In the genomic region with DNA sequence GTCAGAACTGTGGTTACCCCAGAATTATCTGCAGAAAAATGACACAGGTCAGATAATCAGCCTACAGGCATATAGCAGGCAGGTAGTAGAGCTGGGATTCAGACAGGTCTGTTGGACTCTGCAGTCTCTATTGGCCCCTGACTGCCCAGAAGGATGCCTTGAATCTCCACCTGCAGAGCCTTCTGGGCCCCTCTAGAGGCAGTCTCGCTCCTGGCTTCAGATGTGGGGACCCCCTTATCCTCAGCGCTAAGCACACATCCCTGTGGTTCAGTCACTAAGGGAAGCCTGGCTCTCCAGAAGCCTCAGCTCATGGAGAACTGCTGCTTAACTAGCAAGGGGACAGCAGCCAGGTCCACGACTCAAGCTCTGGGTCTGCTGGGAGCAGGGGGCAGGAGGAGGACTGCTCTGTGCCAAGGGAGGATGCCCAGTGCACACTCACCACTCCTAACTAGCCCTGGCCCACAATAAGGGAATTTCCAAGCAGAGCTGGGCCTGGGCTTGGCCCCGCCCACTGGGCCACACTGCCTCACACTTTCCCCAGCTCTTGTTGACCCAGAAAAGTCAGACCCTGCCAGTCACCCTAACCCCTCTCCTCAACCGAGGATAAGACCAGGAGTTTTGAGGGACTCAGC, we compare ENCODE assay signal across 9 cellular contexts. TPM values are rescaled to one million over a fixed set of nuclear protein-coding genes. Genes with fewer than 3 reads are reported as not detected.
A peak's percentile ranks its signal among the peaks of the same experiment; 100 is the strongest.
DNase-seq lines count a peak whose midpoint lies in the region; ATAC-seq lines count a peak whose summit lies in the region.
"Had no signal": no experiment of that assay in that cellular context is flagged by ENCODE, and none has a peak within 500 bp of the region (broad histone marks: within the 10 kb centered on the region; RNA-seq: fewer than 3 reads in every experiment).

No MANE protein-coding gene starts in this region.

- peaks cover 40% of the 10 kb centered on the region for H3K4me1 Mint-ChIP-seq in activated naive CD8-positive, alpha-beta T cell treated with anti-CD3 and anti-CD28 coated beads, Interleukin-2, amount 50 U/mL, for 24 hours
- H3K4me1 Mint-ChIP-seq in naive thymus-derived CD4-positive, alpha-beta T cell: peaks cover 35 to 55% (median 51%) of the 10 kb centered on the region in 7 donors

- peaks cover 34 to 100% (median 86%) of the 10 kb centered on the region in 10 experiments for H3K4me1 ChIP-seq in BLaER1 treated with 17β-estradiol and CSF1 and Interleukin-3, amounts not matched to agents 10 nM and 100 nM
- peaks cover 24 to 25% of the 10 kb centered on the region in 2 donors for H3K4me1 ChIP-seq in naive thymus-derived CD4-positive, alpha-beta T cell (ENCODE audit: control insufficient read depth in 2 of 2, insufficient read depth in 2 of 2, low read length in 2 of 2)

- H3K27me3 ChIP-seq in BLaER1 treated with 17β-estradiol and CSF1 and Interleukin-3, amounts not matched to agents 10 nM and 100 nM: no peaks in the 10 kb centered on the region
- H3K27me3 ChIP-seq in H7 (ENCODE audit: control insufficient read depth, insufficient read depth, low read length): no peaks in the 10 kb centered on the region
- H3K27me3 ChIP-seq in naive thymus-derived CD4-positive, alpha-beta T cell (ENCODE audit: control insufficient read depth in 2 of 2, insufficient read depth in 2 of 2, low read length in 2 of 2): no peaks in the 10 kb centered on the region

- H3K9me3 Mint-ChIP-seq in activated naive CD8-positive, alpha-beta T cell treated with anti-CD3 and anti-CD28 coated beads, Interleukin-2, amount 50 U/mL, for 24 hours: no peaks in the 10 kb centered on the region
- H3K9me3 Mint-ChIP-seq in naive thymus-derived CD4-positive, alpha-beta T cell: peaks cover 0 to 2% (median 0%) of the 10 kb centered on the region in 11 donors
- H3K9me3 Mint-ChIP-seq: naive B cell had no signal

- peak overlapping the region; percentile 15 to 97 (median 87); a peak in 16 of 22 replicates for H3K4me2 ChIP-seq in BLaER1 treated with 17β-estradiol and CSF1 and Interleukin-3, amounts not matched to agents 10 nM and 100 nM

- peaks cover 0 to 48% (median 25%) of the 10 kb centered on the region in 11 experiments; a peak in 12 of 22 replicates for H4K20me1 ChIP-seq in BLaER1 treated with 17β-estradiol and CSF1 and Interleukin-3, amounts not matched to agents 10 nM and 100 nM

- DNase-seq in H7: peak; percentile 84
- DNase-seq in activated naive CD8-positive, alpha-beta T cell treated with anti-CD3 and anti-CD28 coated beads, Interleukin-2, amount 50 U/mL, for 24 hours: peak; percentile 39
- DNase-seq in naive thymus-derived CD4-positive, alpha-beta T cell: no peak
- no peak for DNase-seq in DMS153 treated with DMSO at 0.1 percent for 48 hours (lab: John Stamatoyannopoulos, UW; ENCODE audit: unreplicated experiment)
- no peak for DNase-seq in HCEC 1CT
- DNase-seq: naive B cell had no signal

- H3K4me3 Mint-ChIP-seq in activated naive CD8-positive, alpha-beta T cell treated with anti-CD3 and anti-CD28 coated beads, Interleukin-2, amount 50 U/mL, for 24 hours: peak overlapping the region; percentile 83
- H3K4me3 Mint-ChIP-seq in naive thymus-derived CD4-positive, alpha-beta T cell: peak overlapping the region in 8 of 10 donors; percentile 9 to 95 (median 84)

- H3K27me3 Mint-ChIP-seq in activated naive CD8-positive, alpha-beta T cell treated with anti-CD3 and anti-CD28 coated beads, Interleukin-2, amount 50 U/mL, for 24 hours: no peaks in the 10 kb centered on the region
- H3K27me3 Mint-ChIP-seq in naive thymus-derived CD4-positive, alpha-beta T cell: no peaks in the 10 kb centered on the region
- H3K27me3 Mint-ChIP-seq: naive B cell had no signal

- no peak overlapping the region for H3K4me3 ChIP-seq in BLaER1 treated with 17β-estradiol and CSF1 and Interleukin-3, amounts not matched to agents 10 nM and 100 nM
- H3K4me3 ChIP-seq in H7 (ENCODE audit: insufficient read depth, low read depth, low read length): no peak overlapping the region
- peak overlapping the region; percentile 64 for H3K4me3 ChIP-seq in naive thymus-derived CD4-positive, alpha-beta T cell (ENCODE audit: low read length)

- ATAC-seq in activated naive CD8-positive, alpha-beta T cell treated with anti-CD3 and anti-CD28 coated beads, Interleukin-2, amount 50 U/mL, for 24 hours: peak; percentile 51
- peak; percentile 47 for ATAC-seq in naive thymus-derived CD4-positive, alpha-beta T cell
- ATAC-seq in GM18870 (IDR thresholded peaks at IDR 0.05; ENCODE audit: unreplicated experiment) (no peak), HG03354 (IDR thresholded peaks at IDR 0.05; ENCODE audit: poor library complexity, severe bottlenecking, unreplicated experiment) (no peak)

- POLR2A ChIA-PET in naive thymus-derived CD4-positive, alpha-beta T cell (lab: Charles Lee): interaction anchor here (0.8 to 14.4 kb wide), 7 partner anchors 9 to 28 kb away, joined by 3 to 202 read pairs (median 5); a partner anchor contains a TSS

- H3K36me3 ChIP-seq in BLaER1 treated with 17β-estradiol and CSF1 and Interleukin-3, amounts not matched to agents 10 nM and 100 nM: peaks cover 0 to 72% (median 19%) of the 10 kb centered on the region in 11 experiments; a peak in 12 of 22 replicates
- H3K36me3 ChIP-seq in H7 (replicated peaks; ENCODE audit: control insufficient read depth, insufficient read depth, low read length): no peaks in the 10 kb centered on the region; the same call in 1 of the 2 replicates
- H3K36me3 ChIP-seq in naive thymus-derived CD4-positive, alpha-beta T cell (ENCODE audit: control insufficient read depth in 2 of 3, insufficient read depth in 3 of 3, low read length in 3 of 3): no peaks in the 10 kb centered on the region

- CTCF ChIA-PET in naive thymus-derived CD4-positive, alpha-beta T cell (lab: Charles Lee): interaction anchor here (1.2 to 2.7 kb wide), 6 partner anchors 9 to 148 kb away, joined by 3 to 12 read pairs (median 4); no protein-coding TSS in a partner anchor

- peak overlapping the region in 7 of 11 experiments; percentile 61 to 78 (median 71); a peak in 8 of 22 replicates for H3K9ac ChIP-seq in BLaER1 treated with 17β-estradiol and CSF1 and Interleukin-3, amounts not matched to agents 10 nM and 100 nM

- peak overlapping the region; percentile 99 for H3K27ac Mint-ChIP-seq in activated naive CD8-positive, alpha-beta T cell treated with anti-CD3 and anti-CD28 coated beads, Interleukin-2, amount 50 U/mL, for 24 hours
- peak overlapping the region; percentile 98 to 100 (median 99) for H3K27ac Mint-ChIP-seq in naive thymus-derived CD4-positive, alpha-beta T cell

- H3K9me3 ChIP-seq in BLaER1 treated with 17β-estradiol and CSF1 and Interleukin-3, amounts not matched to agents 10 nM and 100 nM (replicated peaks in 1 of 11): no peaks in the 10 kb centered on the region
- no peaks in the 10 kb centered on the region for H3K9me3 ChIP-seq in naive thymus-derived CD4-positive, alpha-beta T cell (ENCODE audit: control insufficient read depth in 2 of 3, low read length in 3 of 3)

- intact Hi-C loops in naive thymus-derived CD4-positive, alpha-beta T cell (cut with micrococcal nuclease): loop anchor here in 1 of 2 donors (2.0 kb wide), 1 partner anchor 23 kb away; no protein-coding TSS in a partner anchor

- peaks cover 4% of the 10 kb centered on the region for H3K36me3 Mint-ChIP-seq in activated naive CD8-positive, alpha-beta T cell treated with anti-CD3 and anti-CD28 coated beads, Interleukin-2, amount 50 U/mL, for 24 hours (ENCODE audit: low read depth)
- H3K36me3 Mint-ChIP-seq in naive thymus-derived CD4-positive, alpha-beta T cell: peaks cover 0 to 8% (median 3%) of the 10 kb centered on the region in 5 donors
- H3K36me3 Mint-ChIP-seq: naive B cell had no signal

- H3K27ac ChIP-seq in BLaER1 treated with 17β-estradiol and CSF1 and Interleukin-3, amounts not matched to agents 10 nM and 100 nM: peak overlapping the region in 10 of 11 experiments; percentile 71 to 90 (median 84); a peak in 19 of 22 replicates
- peak overlapping the region; percentile 87 for H3K27ac ChIP-seq in naive thymus-derived CD4-positive, alpha-beta T cell (ENCODE audit: low read depth, low read length)

RNA-seq across cellular contexts. Expression of a gene that starts 18.9 kb away (rescaled TPM):
- total RNA-seq in H7 (2014; rRNA removed; shearing (Covaris generic)): 12.6 and 13.1 TPM in 2 replicates
- total RNA-seq in naive thymus-derived CD4-positive, alpha-beta T cell: 10 to 100 TPM; 13.2 to 25.7 (median 21.1) TPM
- 10 to 100 TPM in 1 of 2 donors, 1 to 10 TPM in 1; 7.1 to 18.2 TPM for polyA plus RNA-seq in naive thymus-derived CD4-positive, alpha-beta T cell

Comparison
In these comparisons a context has a peak if more than half of its experiments do, and no peak if none do; other contexts are left out.
1. DNase-seq: peak in H7 (single experiment) and activated naive CD8-positive, alpha-beta T cell treated with anti-CD3 and anti-CD28 coated beads, Interleukin-2, amount 50 U/mL, for 24 hours (single experiment); none in naive thymus-derived CD4-positive, alpha-beta T cell (0 of 9), DMS153 treated with DMSO at 0.1 percent for 48 hours (single experiment) and HCEC 1CT (single experiment).
2. ATAC-seq: peak in activated naive CD8-positive, alpha-beta T cell treated with anti-CD3 and anti-CD28 coated beads, Interleukin-2, amount 50 U/mL, for 24 hours (single experiment) and naive thymus-derived CD4-positive, alpha-beta T cell (single experiment); none in GM18870 (single experiment) and HG03354 (single experiment).